ENCODE assay signal across 2 cellular contexts in genomic region chr17:40813804-40814203, GRCh38.
TF ChIP-seq lines count a peak whose summit lies in the region.

No MANE protein-coding gene starts in this region.

TF ChIP-seq in endothelial cell of umbilical vein, 7 proteins besides CTCF, POLR2A, EP300 and RAD21:
- TF ChIP-seq FOS (IDR thresholded peaks at IDR 0.05; ENCODE audit: borderline replicate concordance, insufficient read depth, low read length), result no peak
- peak; percentile 11 for TF ChIP-seq JUN (IDR thresholded peaks at IDR 0.05; ENCODE audit: borderline replicate concordance, insufficient read depth, insufficient read length, low read depth)
- TF ChIP-seq MYC (IDR thresholded peaks at IDR 0.05; ENCODE audit: low read depth, low read length), result no peak
- no peak for TF ChIP-seq EZH2 (IDR thresholded peaks at IDR 0.05; ENCODE audit: borderline replicate concordance, low read depth, low read length, severe bottlenecking)

TF ChIP-seq in HEK293T, 16 proteins besides CTCF, POLR2A, EP300 and RAD21:
- TF ChIP-seq ELF4 (IDR thresholded peaks at IDR 0.05), result no peak
- no peak for TF ChIP-seq ARNT (IDR thresholded peaks at IDR 0.05)
- no peak for TF ChIP-seq L3MBTL2 (conservative IDR thresholded peaks at IDR 0.05)
- no peak for TF ChIP-seq HDGF (IDR thresholded peaks at IDR 0.05; ENCODE audit: borderline replicate concordance)
- no peak for TF ChIP-seq NFRKB (IDR thresholded peaks at IDR 0.05)
- TF ChIP-seq LEF1 (IDR thresholded peaks at IDR 0.05; ENCODE audit: borderline replicate concordance), result no peak
- no peak for TF ChIP-seq ZNF384 (IDR thresholded peaks at IDR 0.05)
- no peak for TF ChIP-seq TARDBP (IDR thresholded peaks at IDR 0.05)
- TF ChIP-seq BHLHE40 (IDR thresholded peaks at IDR 0.05; ENCODE audit: borderline replicate concordance), result no peak
- TF ChIP-seq, protein P1, sequence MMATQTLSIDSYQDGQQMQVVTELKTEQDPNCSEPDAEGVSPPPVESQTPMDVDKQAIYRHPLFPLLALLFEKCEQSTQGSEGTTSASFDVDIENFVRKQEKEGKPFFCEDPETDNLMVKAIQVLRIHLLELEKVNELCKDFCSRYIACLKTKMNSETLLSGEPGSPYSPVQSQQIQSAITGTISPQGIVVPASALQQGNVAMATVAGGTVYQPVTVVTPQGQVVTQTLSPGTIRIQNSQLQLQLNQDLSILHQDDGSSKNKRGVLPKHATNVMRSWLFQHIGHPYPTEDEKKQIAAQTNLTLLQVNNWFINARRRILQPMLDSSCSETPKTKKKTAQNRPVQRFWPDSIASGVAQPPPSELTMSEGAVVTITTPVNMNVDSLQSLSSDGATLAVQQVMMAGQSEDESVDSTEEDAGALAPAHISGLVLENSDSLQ (IDR thresholded peaks at IDR 0.05), result no peak
- no peak for TF ChIP-seq FOXM1 (IDR thresholded peaks at IDR 0.05; ENCODE audit: borderline replicate concordance)
- TF ChIP-seq SUZ12 (IDR thresholded peaks at IDR 0.05), result no peak
- no peak for TF ChIP-seq FOXK2 (IDR thresholded peaks at IDR 0.05)
